In the genomic region with DNA sequence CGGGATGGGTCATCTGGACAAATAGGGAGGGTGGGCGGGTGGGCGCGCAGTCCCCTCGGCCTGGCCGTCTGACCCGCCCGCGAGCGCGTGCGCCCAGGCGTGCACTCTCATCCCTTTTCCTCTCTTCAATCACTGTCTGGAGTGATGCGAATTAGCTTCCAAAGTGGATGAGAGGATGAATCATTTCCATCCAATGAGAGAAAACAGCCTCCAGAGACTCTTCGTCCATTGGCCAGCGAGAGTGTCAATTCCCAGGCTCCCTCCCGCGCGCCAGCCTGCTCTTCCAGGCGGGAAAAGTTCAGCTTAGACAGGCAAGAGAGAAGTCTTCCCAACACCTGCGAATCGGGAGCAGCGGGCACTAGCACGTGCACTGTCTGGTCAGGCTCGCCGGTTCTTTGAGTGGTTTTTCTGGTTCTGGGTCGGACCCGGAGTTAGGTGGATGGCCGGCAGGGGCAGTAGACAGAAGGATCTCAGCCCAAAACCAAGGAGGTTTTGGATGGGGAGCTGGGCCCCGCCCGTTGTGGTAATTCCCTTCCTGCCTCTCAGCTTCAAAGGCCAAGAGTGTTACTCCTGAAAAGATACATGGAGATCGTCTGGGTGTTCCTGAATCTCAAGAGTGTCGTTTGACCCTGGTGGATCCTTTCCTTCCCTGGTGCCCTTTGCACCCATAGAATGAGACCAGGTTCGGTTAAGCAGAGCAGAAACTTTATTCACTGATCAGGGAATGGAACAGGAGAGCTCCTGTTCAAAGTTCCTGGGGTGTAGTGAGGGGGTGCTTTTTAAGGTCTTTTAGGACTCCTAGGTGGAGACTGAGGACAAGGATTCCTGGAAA, we compare ENCODE assay signal across 1 cellular context.
TF ChIP-seq lines count a peak whose summit lies in the region.

No MANE protein-coding gene starts in this region.

TF ChIP-seq in endothelial cell of umbilical vein, 7 proteins besides CTCF, POLR2A, EP300 and RAD21 (continued from another document):
- no peak for TF ChIP-seq FOS (IDR thresholded peaks at IDR 0.05; ENCODE audit: borderline replicate concordance, insufficient read depth, low read length)
